In the genomic region with DNA sequence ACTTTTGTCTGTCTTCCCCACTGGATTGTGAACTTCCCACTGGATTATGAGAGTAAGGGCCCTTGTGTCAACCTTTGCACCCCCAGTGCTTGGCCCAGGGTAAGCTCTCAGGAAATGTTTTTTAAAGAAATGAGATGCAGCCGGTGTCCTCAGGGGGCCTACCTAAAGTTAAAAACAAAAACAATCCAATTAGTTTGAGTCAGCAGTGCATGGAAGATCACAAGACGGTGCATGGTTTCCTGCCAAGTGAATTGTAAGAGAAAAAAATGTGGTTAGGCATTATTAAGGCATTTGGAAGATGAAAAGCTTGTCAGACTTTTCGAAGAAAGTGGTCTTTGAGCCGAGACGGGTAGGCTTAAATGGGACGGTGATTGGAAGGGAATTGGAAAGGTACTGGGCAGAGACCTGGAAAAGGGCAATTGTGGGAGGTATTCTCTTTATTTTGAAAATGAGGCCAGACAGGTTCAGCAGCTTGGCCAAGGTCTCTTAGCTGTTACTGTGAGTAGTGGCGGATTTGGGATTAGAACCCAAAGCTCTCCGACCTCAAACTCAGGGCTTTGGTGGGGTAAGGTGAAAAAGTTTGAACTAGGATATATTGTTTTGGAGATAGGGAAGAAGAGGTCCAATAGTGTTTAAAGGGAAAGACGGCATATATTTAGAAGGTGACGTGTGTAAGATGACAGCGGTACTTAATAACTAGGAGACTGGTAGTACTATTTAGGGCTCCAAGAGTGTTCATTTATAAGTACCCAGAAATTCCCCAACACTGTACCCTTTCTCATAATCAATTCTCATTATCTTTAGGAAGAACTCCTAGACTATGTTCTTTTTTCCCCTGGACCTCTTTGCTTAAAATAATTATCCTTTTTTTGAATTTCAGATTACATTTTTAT, we compare ENCODE assay signal across 8 cellular contexts. TPM values are rescaled to one million over a fixed set of nuclear protein-coding genes. Genes with fewer than 3 reads are reported as not detected.
A peak's percentile ranks its signal among the peaks of the same experiment; 100 is the strongest.
DNase-seq lines count a peak whose midpoint lies in the region; ATAC-seq, FAIRE-seq and TF ChIP-seq lines count a peak whose summit lies in the region.

No MANE protein-coding gene starts in this region.

- DNase-seq in GM12864 (ENCODE audit: low read depth) (no peak), HFF-Myc (ENCODE audit: extremely low read depth, low read depth) (peak; percentile 30), NOMO-1 treated with dmso at 0.1 percent for 144 hours (lab: John Stamatoyannopoulos, UW; ENCODE audit: unreplicated experiment) (peak; percentile 2), GM12878 (ENCODE audit: low read depth, low spot score) (peak; percentile 68), sigmoid colon (no peak), hippocampal formation (lab: John Stamatoyannopoulos, UW) (no peak), ecto neural progenitor cell (ENCODE audit: low spot score) (no peak)

- peak; percentile 74 to 89 for TF ChIP-seq EP300 in GM12878 (IDR thresholded peaks at IDR 0.05; ENCODE audit: borderline replicate concordance in 1 of 2, control insufficient read depth in 1 of 2, low read depth in 2 of 2, low read length in 2 of 2)
- no peak for TF ChIP-seq EP300 in sigmoid colon (IDR thresholded peaks at IDR 0.05)

- no peak for TF ChIP-seq RAD21 in GM12878 (IDR thresholded peaks at IDR 0.05; ENCODE audit: insufficient read depth, low read depth, low read length)

- RAD21 ChIA-PET in GM12878 (lab: Charles Lee; ENCODE audit: unreplicated experiment) = interaction anchor here (0.7 to 7.2 kb wide), 4 partner anchors 13 to 84 kb away, joined by 3 to 134 read pairs (median 6); no protein-coding TSS in a partner anchor

- no peaks in the 10 kb centered on the region for H4K20me1 ChIP-seq in GM12878 (ENCODE audit: control insufficient read depth, insufficient read depth)

- peak; percentile 71 for ATAC-seq in GM12878

- peak overlapping the region; percentile 93 for H3K27ac ChIP-seq in GM12878 (ENCODE audit: control insufficient read depth, insufficient read depth)
- peak overlapping the region; percentile 91 to 96 (median 92) for H3K27ac ChIP-seq in sigmoid colon

- WGBS in GM12878 (ENCODE audit: insufficient coverage, insufficient replicate concordance, low lambda C conversion rate, missing lambda C conversion rate) = 1% methylated on average over 11 of the region's 11 CpGs
- 55 to 74% methylated on average over 11 of the region's 11 CpGs for WGBS in sigmoid colon, 2 donors

- H3K4me2 ChIP-seq in GM12878 (ENCODE audit: control insufficient read depth, insufficient read depth) = peak overlapping the region; percentile 98

- TF ChIP-seq CTCF in GM12864 (IDR thresholded peaks at IDR 0.05; ENCODE audit: low read depth, low read length, missing control alignments) (no peak), HFF-Myc (IDR thresholded peaks at IDR 0.05; ENCODE audit: low read depth, low read length, missing control alignments) (no peak), GM12878 (IDR thresholded peaks at IDR 0.05 in 2 of 3, conservative IDR thresholded peaks at IDR 0.05 in 1 of 3; ENCODE audit: control insufficient read depth in 2 of 3, extremely low read depth in 1 of 3, insufficient read depth in 1 of 3, low read depth in 3 of 3, low read length in 3 of 3) (no peak), sigmoid colon (IDR thresholded peaks at IDR 0.05) (no peak)

- H3K36me3 ChIP-seq in GM12878 (ENCODE audit: control insufficient read depth in 2 of 2, insufficient read depth in 2 of 2, low read length in 1 of 2) = peaks cover 0 to 1% of the 10 kb centered on the region in 2 experiments; a peak in 1 of 4 replicates
- H3K36me3 ChIP-seq in iPS-15b (ENCODE audit: control insufficient read depth, insufficient read depth, low read length) = no peaks in the 10 kb centered on the region
- peaks cover 0 to under 1% (median 0%) of the 10 kb centered on the region in 4 donors for H3K36me3 ChIP-seq in sigmoid colon

- peak overlapping the region; percentile 78 for H3K4me3 ChIP-seq in GM12864 (ENCODE audit: low read depth, low read length)
- H3K4me3 ChIP-seq in HFF-Myc (replicated peaks; ENCODE audit: low read depth, low read length) = peak overlapping the region; percentile 72
- H3K4me3 ChIP-seq in GM12878 = peak overlapping the region; percentile 93
- H3K4me3 ChIP-seq in iPS-15b (ENCODE audit: low read depth, low read length) = peak overlapping the region; percentile 93
- peak overlapping the region; percentile 65 to 80 (median 72) for H3K4me3 ChIP-seq in sigmoid colon

- H3K9me3 ChIP-seq in GM12878 (replicated peaks; ENCODE audit: control insufficient read depth, insufficient read depth, low read length) (no peaks in the 10 kb centered on the region; the same call in 2 of the 3 replicates), iPS-15b (ENCODE audit: control insufficient read depth, insufficient read depth, low read length) (no peaks in the 10 kb centered on the region), sigmoid colon (no peaks in the 10 kb centered on the region)

- CTCF ChIA-PET in GM12878 (lab: Yijun Ruan, JAX) = interaction anchor here (0.9 to 5.5 kb wide), 4 partner anchors 13 to 210 kb away, joined by 4 to 74 read pairs (median 6); no protein-coding TSS in a partner anchor

- SMC1A ChIA-PET in GM12878 (lab: Charles Lee; ENCODE audit: uncharacterized antibody, unreplicated experiment) = interaction anchor here (0.7 to 6.9 kb wide), 9 partner anchors 13 to 867 kb away, joined by 3 to 173 read pairs (median 5); no protein-coding TSS in a partner anchor

- intact Hi-C loops in GM12878 (cut with micrococcal nuclease; ENCODE audit: unreplicated experiment) = loop anchor here (2.0 kb wide), 2 partner anchors 14 to 86 kb away; no protein-coding TSS in a partner anchor
- intact Hi-C loops in sigmoid colon (cut with DNase I) = loop anchor here (5.0 kb wide), 1 partner anchor 828 kb away; the partner anchor contains the start of gene TGFB2

- peak overlapping the region; percentile 84; the same call in 1 of the 2 replicates for H2AFZ ChIP-seq in GM12878 (ENCODE audit: control insufficient read depth, low read depth, low read length)

- H3K27me3 ChIP-seq in GM12878 (replicated peaks in 1 of 2; ENCODE audit: control insufficient read depth in 2 of 2, insufficient read depth in 2 of 2, low read length in 1 of 2) (no peaks in the 10 kb centered on the region), iPS-15b (ENCODE audit: control insufficient read depth, insufficient read depth, low read length) (no peaks in the 10 kb centered on the region), sigmoid colon (no peaks in the 10 kb centered on the region)

- H3K79me2 ChIP-seq in GM12878 (ENCODE audit: control insufficient read depth, insufficient read depth, low read length) = peaks cover 39% of the 10 kb centered on the region

- in situ Hi-C loops in GM12878 (cut with MboI) = loop anchor here (25.0 kb wide), 1 partner anchor 1062 kb away; no protein-coding TSS in a partner anchor

- FAIRE-seq in GM12878 (lab: Jason Lieb, UNC) = peak; percentile 75

- TSS peak; percentile 63 for BruUV-seq in GM12878 (replicated peaks; lab: Mats Ljungman, UMichigan)

- H3K4me1 ChIP-seq in GM12878 (ENCODE audit: control insufficient read depth, insufficient read depth, low read length) (peaks cover 9% of the 10 kb centered on the region), iPS-15b (ENCODE audit: control insufficient read depth, insufficient read depth, low read length) (peaks cover 4% of the 10 kb centered on the region), sigmoid colon (peaks cover 0 to 69% (median 41%) of the 10 kb centered on the region in 4 donors)

- POLR2A ChIA-PET in GM12878 (lab: Charles Lee) = interaction anchor here (0.8 to 5.3 kb wide), 3 partner anchors 12 to 85 kb away, joined by 3 to 98 read pairs (median 3); no protein-coding TSS in a partner anchor

- TF ChIP-seq POLR2A in GM12878 (IDR thresholded peaks at IDR 0.05; ENCODE audit: low read depth, low read length) = no peak
- no peak for TF ChIP-seq POLR2A in sigmoid colon (IDR thresholded peaks at IDR 0.05)

- peak overlapping the region; percentile 88 for H3K9ac ChIP-seq in GM12878 (ENCODE audit: control insufficient read depth, insufficient read depth, low read length)
- peak overlapping the region; percentile 80 for H3K9ac ChIP-seq in iPS-15b (ENCODE audit: low read depth, low read length)

TF ChIP-seq in GM12878, 131 proteins besides CTCF, POLR2A, EP300 and RAD21 (continues in another document):
- TF ChIP-seq, protein P1, sequence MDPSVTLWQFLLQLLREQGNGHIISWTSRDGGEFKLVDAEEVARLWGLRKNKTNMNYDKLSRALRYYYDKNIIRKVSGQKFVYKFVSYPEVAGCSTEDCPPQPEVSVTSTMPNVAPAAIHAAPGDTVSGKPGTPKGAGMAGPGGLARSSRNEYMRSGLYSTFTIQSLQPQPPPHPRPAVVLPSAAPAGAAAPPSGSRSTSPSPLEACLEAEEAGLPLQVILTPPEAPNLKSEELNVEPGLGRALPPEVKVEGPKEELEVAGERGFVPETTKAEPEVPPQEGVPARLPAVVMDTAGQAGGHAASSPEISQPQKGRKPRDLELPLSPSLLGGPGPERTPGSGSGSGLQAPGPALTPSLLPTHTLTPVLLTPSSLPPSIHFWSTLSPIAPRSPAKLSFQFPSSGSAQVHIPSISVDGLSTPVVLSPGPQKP (IDR thresholded peaks at IDR 0.05; ENCODE audit: low read depth, low read length) = no peak
- TF ChIP-seq STAT3 (IDR thresholded peaks at IDR 0.05; ENCODE audit: low read depth, low read length) (no peak), ZNF24 (IDR thresholded peaks at IDR 0.05) (peak; percentile 50; the same call in 1 of the 2 replicates), JUND (IDR thresholded peaks at IDR 0.05; ENCODE audit: low read depth, low read length) (peak; percentile 21; the same call in 1 of the 2 replicates), ETV6 (conservative IDR thresholded peaks at IDR 0.05 in 1 of 2, IDR thresholded peaks at IDR 0.05 in 1 of 2; ENCODE audit: borderline replicate concordance in 1 of 2, low read depth in 1 of 2) (no peak)

RNA-seq across cellular contexts. Expression of gene LYPLAL1, which starts 1.2 kb away (rescaled TPM):
- total RNA-seq in GM12878 (2013; cell fraction: nucleolus; rRNA removed) = 211 and 228 TPM in 2 replicates
- total RNA-seq in GM12878 (2014; rRNA removed) (17.9 and 22.4 TPM in 2 replicates), GM12878 (2014; rRNA removed; fragmentation: Illumina TruSeq; extraction: Trizol) (24.4 and 25.0 TPM in 2 replicates), GM12878 (2021) (24.9 and 25.7 TPM in 2 replicates), sigmoid colon (10 to 100 TPM; 22.4 to 36.0 (median 32.1) TPM)
- 7.9 TPM for polyA plus RNA-seq in GM12878 (2011; ENCODE audit: low read depth)
- polyA plus RNA-seq in GM12878 (2011; rRNA removed) (48.5 and 90.0 TPM in 2 replicates), GM12878 (2014; fragmentation: Illumina TruSeq; extraction: Trizol) (19.4 and 23.2 TPM in 2 replicates), GM12878 (2014; fragmentation: Nextera tagmentation; extraction: Ambion mirVana) (100 to 1,000 TPM in 1 of 2 experiments, 10 to 100 TPM in 1; 97.0 to 112 TPM), GM12878 (2014; rRNA removed) (19.8 and 32.5 TPM in 2 replicates), GM12878 (2016; fragmentation: Nextera tagmentation; extraction: Ambion mirVana) (10 to 100 TPM; 70.0 to 83.0 TPM), sigmoid colon (10 to 100 TPM; 11.8 to 23.4 (median 20.1) TPM)
- polyA plus RNA-seq in GM12878 (2011; cell fraction: cytosol; rRNA removed) = 6.5 and 7.6 TPM in 2 replicates
- polyA plus RNA-seq in GM12878 (2011; cell fraction: nucleus; rRNA removed) = 45.0 and 45.9 TPM in 2 replicates
- 30.5 and 33.0 TPM in 2 replicates for polyA plus RNA-seq in GM12878 (2012)
- polyA minus RNA-seq in GM12878 (2011; rRNA and poly(A)+ RNA removed) = 20.7 and 26.6 TPM in 2 replicates
- 7.5 and 13.2 TPM in 2 replicates for polyA minus RNA-seq in GM12878 (2011; cell fraction: cytosol; rRNA and poly(A)+ RNA removed)
- polyA minus RNA-seq in GM12878 (2011; cell fraction: nucleus; rRNA and poly(A)+ RNA removed) = 73.3 and 111 TPM in 2 replicates

Comparison
In these comparisons a context has a peak if more than half of its experiments do, and no peak if none do; other contexts are left out.
1. DNase-seq: peak in HFF-Myc (single experiment), NOMO-1 treated with dmso at 0.1 percent for 144 hours (single experiment) and GM12878 (single experiment); none in GM12864 (single experiment), sigmoid colon (single experiment), hippocampal formation (0 of 2) and ecto neural progenitor cell (single experiment).
2. Peak in every context shown above with its lines, with median percentiles within 50 percentile points of each other: H3K4me3 ChIP-seq.